ENCODE assay signal across 14 cellular contexts in the genomic region with DNA sequence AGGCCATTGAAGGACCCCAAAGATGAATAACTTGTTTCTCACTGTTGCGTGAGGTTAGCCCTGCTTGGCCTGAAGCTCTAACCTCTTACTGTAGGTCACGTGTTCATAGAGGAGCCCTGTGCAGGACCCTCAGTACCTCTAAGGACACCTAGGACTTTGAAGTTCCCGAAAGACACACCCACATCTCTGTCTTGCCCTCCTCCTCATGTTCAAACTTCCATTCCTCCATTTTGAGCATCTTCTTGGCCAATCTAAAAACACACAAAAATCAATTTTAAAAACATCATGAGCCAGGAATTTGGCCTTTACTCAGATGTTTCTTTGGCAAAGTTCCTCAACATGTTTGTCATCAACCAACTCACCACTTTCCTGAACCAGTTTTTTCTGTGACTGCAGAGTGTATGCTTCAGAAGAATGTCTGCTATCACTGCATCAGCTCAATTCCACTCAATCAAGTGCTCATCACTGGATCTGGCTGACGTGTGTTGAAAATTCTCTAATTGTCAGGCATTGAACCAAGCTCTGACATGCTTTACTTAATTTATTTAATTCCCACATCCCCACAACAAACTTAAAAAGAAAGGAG.
A peak's percentile ranks its signal among the peaks of the same experiment; 100 is the strongest.
DNase-seq lines count a peak whose midpoint lies in the region; ATAC-seq, FAIRE-seq and TF ChIP-seq lines count a peak whose summit lies in the region.
"Had no signal": no experiment of that assay in that cellular context is flagged by ENCODE, and none has a peak within 500 bp of the region (broad histone marks: within the 10 kb centered on the region; RNA-seq: fewer than 3 reads in every experiment).

No MANE protein-coding gene starts in this region.

- peaks cover 5% of the 10 kb centered on the region; the same call in 1 of the 3 replicates for H3K9me3 ChIP-seq in A549
- no peaks in the 10 kb centered on the region for H3K9me3 ChIP-seq in keratinocyte (ENCODE audit: control insufficient read depth, low read depth, low read length)
- no peaks in the 10 kb centered on the region for H3K9me3 ChIP-seq in CD4-positive, alpha-beta memory T cell (ENCODE audit: control insufficient read depth in 1 of 2, low read length in 2 of 2)
- H3K9me3 ChIP-seq: BE2C had no signal

- CTCF ChIA-PET in A549 (lab: Yijun Ruan, JAX): interaction anchor here (1.0 to 1.6 kb wide), 2 partner anchors 9 to 26 kb away, joined by 3 to 5 read pairs; no protein-coding TSS in a partner anchor
- CTCF ChIA-PET in CD4-positive, alpha-beta memory T cell (lab: Charles Lee; ENCODE audit: partially characterized antibody): no interaction called here
- CTCF ChIA-PET in activated CD4-positive, alpha-beta T cell treated with anti-CD3 and anti-CD28 coated beads for 36 hours (lab: Charles Lee): no interaction called here

- no peaks in the 10 kb centered on the region for H3K36me3 Mint-ChIP-seq in CD4-positive, alpha-beta memory T cell
- no peaks in the 10 kb centered on the region for H3K36me3 Mint-ChIP-seq in activated CD4-positive, alpha-beta T cell treated with anti-CD3 and anti-CD28 coated beads for 36 hours (ENCODE audit: low read depth)

- DNase-seq in A549 (ENCODE audit: low read depth in 1 of 2, low spot score in 1 of 2): no peak
- peak; percentile 60 for DNase-seq in HFF-Myc (ENCODE audit: extremely low read depth, low read depth)
- peak; percentile 94 for DNase-seq in brain microvascular endothelial cell
- no peak for DNase-seq in keratinocyte (ENCODE audit: low read depth, low spot score)
- DNase-seq in NCI-H2171 (lab: John Stamatoyannopoulos, UW): no peak
- no peak for DNase-seq in CD4-positive, alpha-beta memory T cell
- DNase-seq in activated CD4-positive, alpha-beta T cell treated with anti-CD3 and anti-CD28 coated beads for 36 hours: no peak
- DNase-seq: activated B cell treated with CpG ODN at 0.5 μM for 24 hours; amygdala; BE2C; naive thymus-derived CD4-positive, alpha-beta T cell; NCI-H1694 treated with DMSO at 0.1 percent for 48 hours; sigmoid colon had no signal

- TF ChIP-seq RAD21 in A549 (conservative IDR thresholded peaks at IDR 0.05 in 1 of 2, IDR thresholded peaks at IDR 0.05 in 1 of 2): no peak

- H3K27ac Mint-ChIP-seq in CD4-positive, alpha-beta memory T cell: no peak overlapping the region
- no peak overlapping the region for H3K27ac Mint-ChIP-seq in activated CD4-positive, alpha-beta T cell treated with anti-CD3 and anti-CD28 coated beads for 36 hours
- H3K27ac Mint-ChIP-seq: activated B cell treated with CpG ODN at 0.5 μM for 24 hours; naive thymus-derived CD4-positive, alpha-beta T cell had no signal

- no peak for FAIRE-seq in A549 (lab: Jason Lieb, UNC)
- FAIRE-seq in keratinocyte (lab: Jason Lieb, UNC): peak; percentile 92

- H3K27me3 Mint-ChIP-seq in CD4-positive, alpha-beta memory T cell: peaks cover 0 to 7% of the 10 kb centered on the region in 2 donors
- peaks cover 3% of the 10 kb centered on the region for H3K27me3 Mint-ChIP-seq in activated CD4-positive, alpha-beta T cell treated with anti-CD3 and anti-CD28 coated beads for 36 hours
- H3K27me3 Mint-ChIP-seq: activated B cell treated with CpG ODN at 0.5 μM for 24 hours had no signal

- peaks cover 0 to 4% (median 2%) of the 10 kb centered on the region in 8 donors for H3K9me3 Mint-ChIP-seq in CD4-positive, alpha-beta memory T cell
- H3K9me3 Mint-ChIP-seq in activated CD4-positive, alpha-beta T cell treated with anti-CD3 and anti-CD28 coated beads for 36 hours (ENCODE audit: low read depth): peaks cover 3% of the 10 kb centered on the region

- H3K4me1 ChIP-seq in A549 (peaks cover 27% of the 10 kb centered on the region), keratinocyte (ENCODE audit: control insufficient read depth, extremely low read depth, insufficient read depth, low read length) (peaks cover 15% of the 10 kb centered on the region)
- no peaks in the 10 kb centered on the region for H3K4me1 ChIP-seq in CD4-positive, alpha-beta memory T cell (ENCODE audit: insufficient read depth, low read length)
- H3K4me1 ChIP-seq: BE2C, sigmoid colon had no signal

- no peak overlapping the region for H3K4me3 Mint-ChIP-seq in CD4-positive, alpha-beta memory T cell
- H3K4me3 Mint-ChIP-seq in activated CD4-positive, alpha-beta T cell treated with anti-CD3 and anti-CD28 coated beads for 36 hours: no peak overlapping the region
- H3K4me3 Mint-ChIP-seq: activated B cell treated with CpG ODN at 0.5 μM for 24 hours; naive thymus-derived CD4-positive, alpha-beta T cell had no signal

- H2AFZ ChIP-seq in keratinocyte (ENCODE audit: control insufficient read depth, low read length): no peak overlapping the region

- POLR2A ChIA-PET in A549 (lab: Yijun Ruan, JAX): no interaction called here
- POLR2A ChIA-PET in CD4-positive, alpha-beta memory T cell (lab: Charles Lee; ENCODE audit: partially characterized antibody): no interaction called here
- POLR2A ChIA-PET in activated CD4-positive, alpha-beta T cell treated with anti-CD3 and anti-CD28 coated beads for 36 hours (lab: Charles Lee): no interaction called here

- H3K79me2 ChIP-seq in keratinocyte (ENCODE audit: control insufficient read depth, insufficient read depth, low read length): no peaks in the 10 kb centered on the region

- no peaks in the 10 kb centered on the region for H3K9me1 ChIP-seq in keratinocyte (ENCODE audit: control insufficient read depth, extremely low read depth, insufficient read depth, low read length)

- no peak for TF ChIP-seq POLR2A in A549 (IDR thresholded peaks at IDR 0.05; ENCODE audit: low read length)

- ATAC-seq in A549 (peak; percentile 34 to 54; a peak in 1 of 6 replicates), GM18517 (IDR thresholded peaks at IDR 0.05; ENCODE audit: unreplicated experiment) (no peak)
- no peak for ATAC-seq in activated CD4-positive, alpha-beta T cell treated with anti-CD3 and anti-CD28 coated beads for 36 hours
- ATAC-seq: naive thymus-derived CD4-positive, alpha-beta T cell had no signal

- no peak overlapping the region for H3K9ac ChIP-seq in keratinocyte (ENCODE audit: control insufficient read depth, extremely low read depth, insufficient read depth, low read length)

- no peaks in the 10 kb centered on the region for H3K4me1 Mint-ChIP-seq in CD4-positive, alpha-beta memory T cell
- no peaks in the 10 kb centered on the region for H3K4me1 Mint-ChIP-seq in activated CD4-positive, alpha-beta T cell treated with anti-CD3 and anti-CD28 coated beads for 36 hours
- H3K4me1 Mint-ChIP-seq: activated B cell treated with CpG ODN at 0.5 μM for 24 hours had no signal

- TF ChIP-seq CTCF in A549 (IDR thresholded peaks at IDR 0.05): no peak
- no peak for TF ChIP-seq CTCF in HFF-Myc (IDR thresholded peaks at IDR 0.05; ENCODE audit: low read depth, low read length, missing control alignments)
- TF ChIP-seq CTCF in brain microvascular endothelial cell (IDR thresholded peaks at IDR 0.05; ENCODE audit: low read depth, low read length, missing control alignments): no peak
- no peak for TF ChIP-seq CTCF in keratinocyte (optimal IDR thresholded peaks at IDR 0.05 in 1 of 3, IDR thresholded peaks at IDR 0.05 in 1 of 3, conservative IDR thresholded peaks at IDR 0.05 in 1 of 3; ENCODE audit: extremely low read depth in 1 of 3, insufficient read depth in 2 of 3, low read length in 3 of 3)

- in situ Hi-C loops in brain microvascular endothelial cell (cut with HindIII; ENCODE audit: low pct_ligation_motif_present, low sequenced_read_pairs): no loop called here

- no peak overlapping the region for H3K4me2 ChIP-seq in A549
- H3K4me2 ChIP-seq in keratinocyte (ENCODE audit: control insufficient read depth, extremely low read depth, insufficient read depth, low read depth, low read length): peak overlapping the region; percentile 31

- TF ChIP-seq EP300 in A549 (IDR thresholded peaks at IDR 0.05): no peak

- dilution Hi-C loops in keratinocyte (cut with MboI; ENCODE audit: extremely low pct_ligation_motif_present, low sequenced_read_pairs): no loop called here

- no peaks in the 10 kb centered on the region for H3K27me3 ChIP-seq in brain microvascular endothelial cell (replicated peaks)
- no peaks in the 10 kb centered on the region for H3K27me3 ChIP-seq in keratinocyte (ENCODE audit: control insufficient read depth, extremely low read depth, insufficient read depth, low read length)
- no peaks in the 10 kb centered on the region for H3K27me3 ChIP-seq in CD4-positive, alpha-beta memory T cell (ENCODE audit: insufficient read depth, low read length)
- H3K27me3 ChIP-seq: BE2C, sigmoid colon had no signal

- no peaks in the 10 kb centered on the region for H4K20me1 ChIP-seq in keratinocyte (ENCODE audit: control insufficient read depth, extremely low read depth, insufficient read depth, low read length)

- H3K36me3 ChIP-seq in brain microvascular endothelial cell (replicated peaks) (no peaks in the 10 kb centered on the region), keratinocyte (ENCODE audit: control insufficient read depth in 2 of 2, extremely low read depth in 1 of 2, insufficient read depth in 2 of 2, low read length in 2 of 2) (no peaks in the 10 kb centered on the region)
- no peaks in the 10 kb centered on the region for H3K36me3 ChIP-seq in CD4-positive, alpha-beta memory T cell (ENCODE audit: insufficient read depth, low read length)
- H3K36me3 ChIP-seq: BE2C, sigmoid colon had no signal

- intact Hi-C loops in CD4-positive, alpha-beta memory T cell (cut with micrococcal nuclease): no loop called here
- intact Hi-C loops in activated CD4-positive, alpha-beta T cell treated with anti-CD3 and anti-CD28 coated beads for 36 hours (cut with DNase I, micrococcal nuclease): no loop called here

- H3K27ac ChIP-seq in A549 (peak overlapping the region; percentile 53 to 70; a peak in 5 of 6 replicates), brain microvascular endothelial cell (peak overlapping the region; percentile 86), keratinocyte (ENCODE audit: control insufficient read depth, insufficient read depth, low read length) (peak overlapping the region; percentile 43)
- no peak overlapping the region for H3K27ac ChIP-seq in CD4-positive, alpha-beta memory T cell (ENCODE audit: low read depth, low read length)
- H3K27ac ChIP-seq: sigmoid colon had no signal

- 88% methylated on average over 4 of the region's 4 CpGs for WGBS in A549 (ENCODE audit: missing lambda C conversion rate)

- H3K4me3 ChIP-seq in A549 (no peak overlapping the region), HFF-Myc (replicated peaks; ENCODE audit: low read depth, low read length) (no peak overlapping the region), brain microvascular endothelial cell (ENCODE audit: low read depth, low read length) (no peak overlapping the region), keratinocyte (ENCODE audit: control insufficient read depth in 2 of 3, extremely low read depth in 1 of 3, insufficient read depth in 2 of 3, low read depth in 1 of 3, low read length in 3 of 3) (no peak overlapping the region)
- H3K4me3 ChIP-seq in CD4-positive, alpha-beta memory T cell (ENCODE audit: low read length in 2 of 2): no peak overlapping the region
- H3K4me3 ChIP-seq: sigmoid colon had no signal

TF ChIP-seq in A549, 52 proteins besides CTCF, POLR2A, EP300 and RAD21 (continues in another document):
- no peak for TF ChIP-seq POLR2AphosphoS2 (conservative IDR thresholded peaks at IDR 0.05; ENCODE audit: low read length)
- TF ChIP-seq CEBPB (IDR thresholded peaks at IDR 0.05): no peak
- no peak for TF ChIP-seq CBX8 (IDR thresholded peaks at IDR 0.05)

Comparison
In these comparisons a context has a peak if more than half of its experiments do, and no peak if none do; other contexts are left out.
1. ATAC-seq: peak in A549 (2 of 2); none in GM18517 (single experiment) and activated CD4-positive, alpha-beta T cell treated with anti-CD3 and anti-CD28 coated beads for 36 hours (single experiment).
2. DNase-seq: peak in HFF-Myc (single experiment) and brain microvascular endothelial cell (single experiment); none in A549 (0 of 2), keratinocyte (single experiment), NCI-H2171 (single experiment), CD4-positive, alpha-beta memory T cell (0 of 5) and activated CD4-positive, alpha-beta T cell treated with anti-CD3 and anti-CD28 coated beads for 36 hours (single experiment).